13 cellular contexts compared by ENCODE assay signal in the genomic region with DNA sequence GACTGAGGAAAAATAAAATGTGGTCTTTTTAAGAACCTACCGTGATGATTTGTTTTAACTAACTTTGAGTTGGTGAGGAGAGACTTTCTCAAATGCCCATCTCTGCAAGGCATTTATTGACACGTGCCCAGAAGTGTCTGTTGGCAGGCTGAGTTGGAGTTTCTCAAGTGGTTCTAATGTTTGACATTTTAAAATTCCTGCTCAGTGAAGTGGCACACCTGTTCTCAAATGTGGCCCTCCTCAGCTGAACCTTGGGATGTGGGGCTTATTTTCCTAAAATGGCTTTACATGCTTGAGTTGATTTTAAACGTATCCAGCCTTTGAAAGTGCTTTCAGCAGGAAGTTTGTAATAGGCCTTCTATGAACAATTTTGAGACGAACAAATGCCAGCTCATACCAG. TPM values are rescaled to one million over a fixed set of nuclear protein-coding genes. Genes with fewer than 3 reads are reported as not detected.
DNase-seq lines count a peak whose midpoint lies in the region; ATAC-seq, FAIRE-seq and TF ChIP-seq lines count a peak whose summit lies in the region.
"Had no signal": no experiment of that assay in that cellular context is flagged by ENCODE, and none has a peak within 500 bp of the region (broad histone marks: within the 10 kb centered on the region; RNA-seq: fewer than 3 reads in every experiment).

No MANE protein-coding gene starts in this region.

- no peak for TF ChIP-seq EP300 in transverse colon (IDR thresholded peaks at IDR 0.05; ENCODE audit: low read depth)

- in situ Hi-C loops in transverse colon (cut with MboI; ENCODE audit: low pct_ligation_motif_present in 1 of 4, low pct_unique_long_range_greater_than_20kb in 1 of 4, low sequenced_read_pairs in 3 of 4) = no loop called here

- H3K4me1 ChIP-seq in astrocyte (ENCODE audit: insufficient read depth, low read length) (peaks cover 19% of the 10 kb centered on the region), lower lobe of right lung (peaks cover 43% of the 10 kb centered on the region), transverse colon (peaks cover 0 to 20% (median 10%) of the 10 kb centered on the region in 4 donors), mesendoderm (ENCODE audit: control insufficient read depth, low read depth, low read length) (no peaks in the 10 kb centered on the region)

- H4K5ac ChIP-seq in mesendoderm (ENCODE audit: low read length) = no peak overlapping the region

- no peak for FAIRE-seq in astrocyte (lab: Jason Lieb, UNC)

- H3K36me3 ChIP-seq in astrocyte (ENCODE audit: insufficient read depth, low read length) (no peaks in the 10 kb centered on the region), lower lobe of right lung (peaks cover 6% of the 10 kb centered on the region), transverse colon (no peaks in the 10 kb centered on the region), mesendoderm (ENCODE audit: control insufficient read depth, insufficient read depth, low read length) (no peaks in the 10 kb centered on the region)

- H3K9me3 Mint-ChIP-seq in astrocyte (ENCODE audit: unreplicated experiment) = no peaks in the 10 kb centered on the region
- H3K9me3 Mint-ChIP-seq: activated CD4-positive, alpha-beta memory T cell treated with anti-CD3 and anti-CD28 coated beads for 36 hours; activated T-helper 2 cell treated with anti-CD3 and anti-CD28 coated beads, Interferon-gamma antibody, Interleukin-2, Interleukin-4, amounts not matched to agents 10 μg/mL and 5 μg/mL and 100 μg/mL, durations not matched to agents 14 hours and 24 hours and 36 hours; naive thymus-derived CD4-positive, alpha-beta T cell had no signal

- no peaks in the 10 kb centered on the region for H3K79me1 ChIP-seq in mesendoderm (ENCODE audit: low read length)

- H3K27ac Mint-ChIP-seq in astrocyte (ENCODE audit: unreplicated experiment) = no peak overlapping the region
- H3K27ac Mint-ChIP-seq: activated CD4-positive, alpha-beta memory T cell treated with anti-CD3 and anti-CD28 coated beads for 36 hours; activated T-helper 2 cell treated with anti-CD3 and anti-CD28 coated beads, Interferon-gamma antibody, Interleukin-2, Interleukin-4, amounts not matched to agents 10 μg/mL and 5 μg/mL and 100 μg/mL, durations not matched to agents 14 hours and 24 hours and 36 hours; naive thymus-derived CD4-positive, alpha-beta T cell had no signal

- no peak overlapping the region for H2BK120ac ChIP-seq in mesendoderm (ENCODE audit: low read depth, low read length)

- H2BK15ac ChIP-seq in mesendoderm (replicated peaks; ENCODE audit: low read depth) = no peak overlapping the region

- DNase-seq in NCI-H510A treated with DMSO at 0.1 percent for 48 hours (lab: John Stamatoyannopoulos, UW) = peak; percentile 68
- DNase-seq in NCI-H510A (lab: John Stamatoyannopoulos, UW) = no peak
- DNase-seq in astrocyte (ENCODE audit: low read depth) = no peak
- DNase-seq in lower lobe of right lung = no peak
- DNase-seq in transverse colon = no peak
- DNase-seq in EL = no peak
- DNase-seq in mesendoderm = no peak
- DNase-seq: activated CD4-positive, alpha-beta memory T cell treated with anti-CD3 and anti-CD28 coated beads for 36 hours; MM.1S; naive thymus-derived CD4-positive, alpha-beta T cell had no signal

- H3K27ac ChIP-seq in astrocyte (ENCODE audit: low read depth, low read length) (no peak overlapping the region), lower lobe of right lung (peak overlapping the region; percentile 95), transverse colon (peak overlapping the region; percentile 81 to 91 (median 85)), mesendoderm (ENCODE audit: low read depth, low read length) (no peak overlapping the region)

- no peak for TF ChIP-seq POLR2A in transverse colon (IDR thresholded peaks at IDR 0.05)

- no peaks in the 10 kb centered on the region for H3K36me3 Mint-ChIP-seq in astrocyte (ENCODE audit: low read depth, unreplicated experiment)
- H3K36me3 Mint-ChIP-seq: activated CD4-positive, alpha-beta memory T cell treated with anti-CD3 and anti-CD28 coated beads for 36 hours; naive thymus-derived CD4-positive, alpha-beta T cell had no signal

- H3K9me3 ChIP-seq in astrocyte (ENCODE audit: insufficient read depth, low read depth, low read length) = no peaks in the 10 kb centered on the region
- no peaks in the 10 kb centered on the region for H3K9me3 ChIP-seq in lower lobe of right lung
- no peaks in the 10 kb centered on the region for H3K9me3 ChIP-seq in transverse colon

- H3K56ac ChIP-seq in mesendoderm (ENCODE audit: low read length) = no peak overlapping the region

- no peak overlapping the region for H3K4me3 ChIP-seq in astrocyte (ENCODE audit: insufficient read depth, low read depth, low read length)
- peak overlapping the region; percentile 72 for H3K4me3 ChIP-seq in lower lobe of right lung
- peak overlapping the region in 2 of 4 donors; percentile 35 to 53 for H3K4me3 ChIP-seq in transverse colon
- H3K4me3 ChIP-seq in mesendoderm (ENCODE audit: low read length) = no peak overlapping the region

- no peak overlapping the region for H3K4ac ChIP-seq in mesendoderm (ENCODE audit: low read depth, low read length)

- ATAC-seq in lower lobe of right lung (peak; percentile 44 to 76), HG02973 (IDR thresholded peaks at IDR 0.05; ENCODE audit: unreplicated experiment) (no peak)

- H2BK5ac ChIP-seq in mesendoderm (ENCODE audit: low read length) = no peak overlapping the region

- no peak overlapping the region for H3K4me3 Mint-ChIP-seq in astrocyte (ENCODE audit: unreplicated experiment)
- H3K4me3 Mint-ChIP-seq: activated CD4-positive, alpha-beta memory T cell treated with anti-CD3 and anti-CD28 coated beads for 36 hours; naive thymus-derived CD4-positive, alpha-beta T cell had no signal

- no peak overlapping the region for H3K18ac ChIP-seq in mesendoderm (ENCODE audit: low read length)

- H3K23ac ChIP-seq in mesendoderm (ENCODE audit: low read length) = no peak overlapping the region

- H3K4me1 Mint-ChIP-seq in astrocyte (ENCODE audit: low read depth, unreplicated experiment) = peaks cover 29% of the 10 kb centered on the region

- H3K27me3 ChIP-seq in astrocyte (ENCODE audit: insufficient read depth, low read length) = no peaks in the 10 kb centered on the region
- H3K27me3 ChIP-seq in lower lobe of right lung (ENCODE audit: low read depth) = no peaks in the 10 kb centered on the region
- no peaks in the 10 kb centered on the region for H3K27me3 ChIP-seq in transverse colon
- no peaks in the 10 kb centered on the region for H3K27me3 ChIP-seq in mesendoderm (ENCODE audit: insufficient read depth, low read length, poor library complexity)

- H3K4me2 ChIP-seq in astrocyte (ENCODE audit: low read length) (peak overlapping the region; percentile 72), mesendoderm (ENCODE audit: low read length) (no peak overlapping the region)

- H3K9ac ChIP-seq in astrocyte (ENCODE audit: low read length) = no peak overlapping the region
- no peak overlapping the region for H3K9ac ChIP-seq in mesendoderm (ENCODE audit: low read length)

- H4K8ac ChIP-seq in mesendoderm (ENCODE audit: low read depth, low read length) = no peak overlapping the region

- no peaks in the 10 kb centered on the region for H3K79me2 ChIP-seq in astrocyte (ENCODE audit: insufficient read depth, low read length)
- no peaks in the 10 kb centered on the region for H3K79me2 ChIP-seq in mesendoderm (ENCODE audit: control insufficient read depth, insufficient read depth, low read length)

- WGBS in transverse colon (ENCODE audit: low coverage in 1 of 2), 2 donors = 52 to 56% methylated on average over 4 of the region's 4 CpGs
- WGBS in mesendoderm (ENCODE audit: extremely low coverage, insufficient coverage, low lambda C conversion rate) = no CpG with 5 or more reads among the region's 4 CpGs

- H2AK5ac ChIP-seq in mesendoderm (ENCODE audit: low read length) = no peak overlapping the region

- no peak overlapping the region for H2AFZ ChIP-seq in astrocyte (ENCODE audit: low read depth, low read length)

- no peak for TF ChIP-seq CTCF in astrocyte (IDR thresholded peaks at IDR 0.05; ENCODE audit: insufficient read depth, low read depth, low read length)
- no peak for TF ChIP-seq CTCF in lower lobe of right lung (IDR thresholded peaks at IDR 0.05)
- no peak for TF ChIP-seq CTCF in transverse colon (IDR thresholded peaks at IDR 0.05)

- H4K20me1 ChIP-seq in astrocyte (ENCODE audit: insufficient read depth, low read length) = no peaks in the 10 kb centered on the region

- H3K27me3 Mint-ChIP-seq in astrocyte (ENCODE audit: low read depth, unreplicated experiment) = no peaks in the 10 kb centered on the region

- intact Hi-C loops in lower lobe of right lung (cut with DNase I) = no loop called here
- intact Hi-C loops in transverse colon (cut with DNase I; ENCODE audit: low total_unique reads) = no loop called here

RNA-seq across cellular contexts. Expression of gene CAVIN2, which starts 0.9 kb away (rescaled TPM):
- total RNA-seq in astrocyte (1.9 and 2.8 TPM in 2 replicates), lower lobe of right lung (182 TPM), transverse colon (10 to 100 TPM; 21.3 to 59.3 (median 25.0) TPM)
- polyA plus RNA-seq in mesendoderm (2013, experiment 1 of 2) = 0.08 TPM
- polyA plus RNA-seq in mesendoderm (2013, experiment 2 of 2) = 0.10 TPM
- total RNA-seq: activated CD4-positive, alpha-beta memory T cell treated with anti-CD3 and anti-CD28 coated beads for 36 hours; activated T-helper 2 cell treated with anti-CD3 and anti-CD28 coated beads, Interferon-gamma antibody, Interleukin-2, Interleukin-4, amounts not matched to agents 10 μg/mL and 5 μg/mL and 100 μg/mL, durations not matched to agents 14 hours and 24 hours and 36 hours; T-helper 2 cell treated with Interferon-gamma antibody and Interleukin-4, amounts not matched to agents 100 ng/mL and 5 ng/mL, for 36 hours had no signal
- polyA plus RNA-seq: naive thymus-derived CD4-positive, alpha-beta T cell had no signal

Comparison
In these comparisons a context has a peak if more than half of its experiments do, and no peak if none do; other contexts are left out.
1. H3K27ac ChIP-seq: peak in lower lobe of right lung (single experiment) and transverse colon (4 of 4); none in astrocyte (single experiment) and mesendoderm (single experiment).